ENCODE assay signal across 1 cellular context in genomic region chr6:131807644-131808459, GRCh38.
TF ChIP-seq lines count a peak whose summit lies in the region.

ENPP1 (plus strand) TSS chr6:131808020; CDS start chr6:131808036, 16 bp downstream.

TF ChIP-seq in HepG2, 621 proteins besides CTCF, POLR2A, EP300 and RAD21 (continued from another document and continues in another):
- TF ChIP-seq, protein P1, sequence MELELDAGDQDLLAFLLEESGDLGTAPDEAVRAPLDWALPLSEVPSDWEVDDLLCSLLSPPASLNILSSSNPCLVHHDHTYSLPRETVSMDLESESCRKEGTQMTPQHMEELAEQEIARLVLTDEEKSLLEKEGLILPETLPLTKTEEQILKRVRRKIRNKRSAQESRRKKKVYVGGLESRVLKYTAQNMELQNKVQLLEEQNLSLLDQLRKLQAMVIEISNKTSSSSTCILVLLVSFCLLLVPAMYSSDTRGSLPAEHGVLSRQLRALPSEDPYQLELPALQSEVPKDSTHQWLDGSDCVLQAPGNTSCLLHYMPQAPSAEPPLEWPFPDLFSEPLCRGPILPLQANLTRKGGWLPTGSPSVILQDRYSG (CRISPR knock-in tag; IDR thresholded peaks at IDR 0.05) = no peak
- TF ChIP-seq ZNF230 (CRISPR knock-in tag; IDR thresholded peaks at IDR 0.05) = no peak
- TF ChIP-seq KDM5A (IDR thresholded peaks at IDR 0.05; ENCODE audit: borderline replicate concordance, low read length) = peak; percentile 34; the same call in 1 of the 2 replicates
- no peak for TF ChIP-seq PLRG1 (conservative IDR thresholded peaks at IDR 0.05)
- TF ChIP-seq NR2F1 (CRISPR knock-in tag; IDR thresholded peaks at IDR 0.05) = peak; percentile 44 to 55; a peak in 1 of 4 replicates
- no peak; the same call in 1 of the 2 replicates for TF ChIP-seq NR0B2 (CRISPR knock-in tag; IDR thresholded peaks at IDR 0.05)
- 0 out of 2 replicates have a peak, but pooled peaks have one; percentile 12 for TF ChIP-seq HNF1B (CRISPR knock-in tag; IDR thresholded peaks at IDR 0.05)
- no peak for TF ChIP-seq SIX4 (CRISPR knock-in tag; IDR thresholded peaks at IDR 0.05)
- 0 out of 2 replicates have a peak, but pooled peaks have one; percentile 22 for TF ChIP-seq CENPT (CRISPR knock-in tag; IDR thresholded peaks at IDR 0.05; ENCODE audit: low read depth)
- no peak for TF ChIP-seq ZNF260 (CRISPR knock-in tag; IDR thresholded peaks at IDR 0.05; ENCODE audit: borderline replicate concordance, low read depth)
- TF ChIP-seq, protein P2, sequence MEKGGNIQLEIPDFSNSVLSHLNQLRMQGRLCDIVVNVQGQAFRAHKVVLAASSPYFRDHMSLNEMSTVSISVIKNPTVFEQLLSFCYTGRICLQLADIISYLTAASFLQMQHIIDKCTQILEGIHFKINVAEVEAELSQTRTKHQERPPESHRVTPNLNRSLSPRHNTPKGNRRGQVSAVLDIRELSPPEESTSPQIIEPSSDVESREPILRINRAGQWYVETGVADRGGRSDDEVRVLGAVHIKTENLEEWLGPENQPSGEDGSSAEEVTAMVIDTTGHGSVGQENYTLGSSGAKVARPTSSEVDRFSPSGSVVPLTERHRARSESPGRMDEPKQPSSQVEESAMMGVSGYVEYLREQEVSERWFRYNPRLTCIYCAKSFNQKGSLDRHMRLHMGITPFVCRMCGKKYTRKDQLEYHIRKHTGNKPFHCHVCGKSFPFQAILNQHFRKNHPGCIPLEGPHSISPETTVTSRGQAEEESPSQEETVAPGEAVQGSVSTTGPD (CRISPR knock-in tag; IDR thresholded peaks at IDR 0.05) = no peak
- TF ChIP-seq PAXIP1 (CRISPR knock-in tag; conservative IDR thresholded peaks at IDR 0.05) = 0 out of 2 replicates have a peak, but pooled peaks have one; percentile 3
- TF ChIP-seq ZNF431 (CRISPR knock-in tag; IDR thresholded peaks at IDR 0.05; ENCODE audit: borderline replicate concordance, low read depth) = no peak
- peak; percentile 31; the same call in 1 of the 2 replicates for TF ChIP-seq PHF20 (CRISPR knock-in tag; IDR thresholded peaks at IDR 0.05)
- TF ChIP-seq HNF4G (IDR thresholded peaks at IDR 0.05; ENCODE audit: borderline replicate concordance, low read depth, low read length) = no peak
- 0 out of 2 replicates have a peak, but pooled peaks have one; percentile 20 for TF ChIP-seq HNF4G (CRISPR knock-in tag; IDR thresholded peaks at IDR 0.05; ENCODE audit: borderline replicate concordance, low read depth)
- TF ChIP-seq HNRNPLL (IDR thresholded peaks at IDR 0.05; ENCODE audit: low read depth, low read length, poor library complexity, severe bottlenecking) = peak; percentile 99
- TF ChIP-seq BHLHE40 (IDR thresholded peaks at IDR 0.05; ENCODE audit: low read length) = no peak
- peak; percentile 58; the same call in 1 of the 2 replicates for TF ChIP-seq PITX1 (CRISPR knock-in tag; IDR thresholded peaks at IDR 0.05)
- TF ChIP-seq, protein P3, sequence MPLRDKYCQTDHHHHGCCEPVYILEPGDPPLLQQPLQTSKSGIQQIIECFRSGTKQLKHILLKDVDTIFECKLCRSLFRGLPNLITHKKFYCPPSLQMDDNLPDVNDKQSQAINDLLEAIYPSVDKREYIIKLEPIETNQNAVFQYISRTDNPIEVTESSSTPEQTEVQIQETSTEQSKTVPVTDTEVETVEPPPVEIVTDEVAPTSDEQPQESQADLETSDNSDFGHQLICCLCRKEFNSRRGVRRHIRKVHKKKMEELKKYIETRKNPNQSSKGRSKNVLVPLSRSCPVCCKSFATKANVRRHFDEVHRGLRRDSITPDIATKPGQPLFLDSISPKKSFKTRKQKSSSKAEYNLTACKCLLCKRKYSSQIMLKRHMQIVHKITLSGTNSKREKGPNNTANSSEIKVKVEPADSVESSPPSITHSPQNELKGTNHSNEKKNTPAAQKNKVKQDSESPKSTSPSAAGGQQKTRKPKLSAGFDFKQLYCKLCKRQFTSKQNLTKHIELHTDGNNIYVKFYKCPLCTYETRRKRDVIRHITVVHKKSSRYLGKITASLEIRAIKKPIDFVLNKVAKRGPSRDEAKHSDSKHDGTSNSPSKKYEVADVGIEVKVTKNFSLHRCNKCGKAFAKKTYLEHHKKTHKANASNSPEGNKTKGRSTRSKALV (CRISPR knock-in tag; IDR thresholded peaks at IDR 0.05) = 0 out of 2 replicates have a peak, but pooled peaks have one; percentile 43
- TF ChIP-seq, protein P4, sequence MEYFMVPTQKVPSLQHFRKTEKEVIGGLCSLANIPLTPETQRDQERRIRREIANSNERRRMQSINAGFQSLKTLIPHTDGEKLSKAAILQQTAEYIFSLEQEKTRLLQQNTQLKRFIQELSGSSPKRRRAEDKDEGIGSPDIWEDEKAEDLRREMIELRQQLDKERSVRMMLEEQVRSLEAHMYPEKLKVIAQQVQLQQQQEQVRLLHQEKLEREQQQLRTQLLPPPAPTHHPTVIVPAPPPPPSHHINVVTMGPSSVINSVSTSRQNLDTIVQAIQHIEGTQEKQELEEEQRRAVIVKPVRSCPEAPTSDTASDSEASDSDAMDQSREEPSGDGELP (IDR thresholded peaks at IDR 0.05; ENCODE audit: borderline replicate concordance, low read depth) = no peak
- peak; percentile 45 for TF ChIP-seq HOXA3 (CRISPR knock-in tag; IDR thresholded peaks at IDR 0.05)
- TF ChIP-seq KLF13 (CRISPR knock-in tag; IDR thresholded peaks at IDR 0.05) = 0 out of 2 replicates have a peak, but pooled peaks have one; percentile 56
- peak; percentile 60; the same call in 1 of the 2 replicates for TF ChIP-seq TFDP1 (CRISPR knock-in tag; IDR thresholded peaks at IDR 0.05; ENCODE audit: borderline replicate concordance)
- TF ChIP-seq ZNF766 (CRISPR knock-in tag; IDR thresholded peaks at IDR 0.05; ENCODE audit: borderline replicate concordance) = peak; percentile 21; the same call in 1 of the 2 replicates
- no peak for TF ChIP-seq SNAI1 (CRISPR knock-in tag; IDR thresholded peaks at IDR 0.05; ENCODE audit: borderline replicate concordance)
- 0 out of 2 replicates have a peak, but pooled peaks have one; percentile 44 for TF ChIP-seq ZMYM2 (CRISPR knock-in tag; IDR thresholded peaks at IDR 0.05)
- TF ChIP-seq POGZ (CRISPR knock-in tag; IDR thresholded peaks at IDR 0.05) = peak; percentile 72
- TF ChIP-seq ZNF790 (CRISPR knock-in tag; IDR thresholded peaks at IDR 0.05; ENCODE audit: borderline replicate concordance) = 0 out of 2 replicates have a peak, but pooled peaks have one; percentile 8
- TF ChIP-seq, protein P5, sequence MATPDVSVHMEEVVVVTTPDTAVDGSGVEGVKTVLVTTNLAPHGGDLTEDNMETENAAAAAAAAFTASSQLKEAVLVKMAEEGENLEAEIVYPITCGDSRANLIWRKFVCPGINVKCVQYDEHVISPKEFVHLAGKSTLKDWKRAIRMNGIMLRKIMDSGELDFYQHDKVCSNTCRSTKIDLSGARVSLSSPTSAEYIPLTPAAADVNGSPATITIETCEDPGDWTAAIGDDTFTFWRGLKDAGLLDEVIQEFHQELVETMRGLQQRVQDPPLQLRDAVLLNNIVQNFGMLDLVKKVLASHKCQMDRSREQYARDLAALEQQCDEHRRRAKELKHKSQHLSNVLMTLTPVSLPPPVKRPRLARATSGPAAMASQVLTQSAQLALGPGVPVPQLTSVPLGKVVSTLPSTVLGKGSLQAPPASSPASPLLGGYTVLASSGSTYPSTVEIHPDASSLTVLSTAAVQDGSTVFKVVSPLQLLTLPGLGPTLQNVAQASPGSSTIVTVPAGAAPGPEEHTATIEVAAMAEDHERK (CRISPR knock-in tag; IDR thresholded peaks at IDR 0.05; ENCODE audit: low read depth) = no peak
- peak; percentile 10; the same call in 1 of the 2 replicates for TF ChIP-seq ZNF619 (CRISPR knock-in tag; IDR thresholded peaks at IDR 0.05)
- TF ChIP-seq GLI4 (CRISPR knock-in tag; IDR thresholded peaks at IDR 0.05; ENCODE audit: borderline replicate concordance) = no peak
- TF ChIP-seq ZNF550 (CRISPR knock-in tag; IDR thresholded peaks at IDR 0.05; ENCODE audit: borderline replicate concordance) = no peak
- 0 out of 2 replicates have a peak, but pooled peaks have one; percentile 42 for TF ChIP-seq ZNF720 (CRISPR knock-in tag; IDR thresholded peaks at IDR 0.05)
- peak; percentile 70; the same call in 1 of the 2 replicates for TF ChIP-seq MYPOP (CRISPR knock-in tag; IDR thresholded peaks at IDR 0.05)
- no peak for TF ChIP-seq HNRNPUL1 (IDR thresholded peaks at IDR 0.05; ENCODE audit: low read depth, low read length)
- no peak for TF ChIP-seq SP140L (CRISPR knock-in tag; IDR thresholded peaks at IDR 0.05; ENCODE audit: borderline replicate concordance)
- TF ChIP-seq TEAD3 (CRISPR knock-in tag; optimal IDR thresholded peaks at IDR 0.05; ENCODE audit: borderline replicate concordance) = peak; percentile 67
- no peak for TF ChIP-seq PCBP2 (optimal IDR thresholded peaks at IDR 0.05; ENCODE audit: low read depth, low read length, poor library complexity, severe bottlenecking)
- no peak for TF ChIP-seq SPEN (CRISPR knock-in tag; IDR thresholded peaks at IDR 0.05; ENCODE audit: low read depth)
- TF ChIP-seq RBM39 (IDR thresholded peaks at IDR 0.05; ENCODE audit: low read depth, low read length, poor library complexity, severe bottlenecking) = peak; percentile 94
- peak; percentile 38 for TF ChIP-seq ZNF430 (CRISPR knock-in tag; IDR thresholded peaks at IDR 0.05)
- TF ChIP-seq, protein P6, sequence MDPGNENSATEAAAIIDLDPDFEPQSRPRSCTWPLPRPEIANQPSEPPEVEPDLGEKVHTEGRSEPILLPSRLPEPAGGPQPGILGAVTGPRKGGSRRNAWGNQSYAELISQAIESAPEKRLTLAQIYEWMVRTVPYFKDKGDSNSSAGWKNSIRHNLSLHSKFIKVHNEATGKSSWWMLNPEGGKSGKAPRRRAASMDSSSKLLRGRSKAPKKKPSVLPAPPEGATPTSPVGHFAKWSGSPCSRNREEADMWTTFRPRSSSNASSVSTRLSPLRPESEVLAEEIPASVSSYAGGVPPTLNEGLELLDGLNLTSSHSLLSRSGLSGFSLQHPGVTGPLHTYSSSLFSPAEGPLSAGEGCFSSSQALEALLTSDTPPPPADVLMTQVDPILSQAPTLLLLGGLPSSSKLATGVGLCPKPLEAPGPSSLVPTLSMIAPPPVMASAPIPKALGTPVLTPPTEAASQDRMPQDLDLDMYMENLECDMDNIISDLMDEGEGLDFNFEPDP (CRISPR knock-in tag; conservative IDR thresholded peaks at IDR 0.05) = no peak
